32 cellular contexts compared by ENCODE assay signal in the genomic region with DNA sequence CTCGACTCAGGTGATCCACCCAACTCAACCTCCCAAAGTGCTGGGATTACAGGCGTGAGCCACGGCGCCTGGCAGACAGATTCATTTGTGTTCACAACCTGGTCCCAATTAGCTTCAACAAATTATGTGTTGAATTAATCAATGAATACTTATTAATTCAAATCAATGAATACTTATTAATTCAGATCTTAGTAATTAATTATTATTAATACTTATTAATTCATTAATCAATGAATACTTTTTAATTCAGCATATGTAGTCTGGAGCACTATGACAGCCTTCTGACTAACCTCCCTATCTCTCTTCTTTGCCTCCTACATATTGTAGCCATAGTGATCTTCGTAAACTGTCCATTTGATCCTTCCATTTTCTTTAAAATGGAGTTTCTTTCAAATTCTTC.
"Had no signal": no experiment of that assay in that cellular context is flagged by ENCODE, and none has a peak within 500 bp of the region (broad histone marks: within the 10 kb centered on the region; RNA-seq: fewer than 3 reads in every experiment).

No MANE protein-coding gene starts in this region.

- H3K27ac ChIP-seq: ascending aorta, cardiac muscle cell, VCaP had no signal

- H3K36me3 ChIP-seq: ascending aorta, cardiac muscle cell had no signal

- DNase-seq: activated CD4-positive, alpha-beta memory T cell treated with anti-CD3 and anti-CD28 coated beads, Interleukin-2, amount 10 ng/mL, durations not matched to agents 7 days and 5 days; activated CD4-positive, alpha-beta T cell treated with anti-CD3 and anti-CD28 coated beads for 1 hour; activated CD4-positive, alpha-beta T cell treated with anti-CD3 and anti-CD28 coated beads for 36 hours; activated CD4-positive, alpha-beta T cell treated with anti-CD3 and anti-CD28 coated beads for 48 hours; activated CD4-positive, alpha-beta T cell treated with anti-CD3 and anti-CD28 coated beads, Interleukin-2, amount 10 ng/mL, durations not matched to agents 7 days and 5 days; activated CD4-positive, alpha-beta T cell treated with anti-CD3 and anti-CD28 coated beads, Interleukin-2, amount 50 U/mL, for 48 hours; activated CD4-positive, CD25-positive, alpha-beta regulatory T cell; activated CD8-positive, alpha-beta memory T cell treated with anti-CD3 and anti-CD28 coated beads for 24 hours; activated CD8-positive, alpha-beta memory T cell treated with anti-CD3 and anti-CD28 coated beads, Interleukin-2, amount 10 ng/mL, durations not matched to agents 7 days and 5 days; activated CD8-positive, alpha-beta memory T cell treated with anti-CD3 and anti-CD28 coated beads, Interleukin-2, amount 50 U/mL, for 48 hours; activated CD8-positive, alpha-beta T cell treated with anti-CD3 and anti-CD28 coated beads, Interleukin-2, amount 10 ng/mL, durations not matched to agents 7 days and 5 days; activated effector memory CD4-positive, alpha-beta T cell treated with Interleukin-2 at 50 U/mL for 16 hours; activated gamma-delta T cell; activated naive CD4-positive, alpha-beta T cell treated with anti-CD3 and anti-CD28 coated beads, Interleukin-2, amount 10 ng/mL, durations not matched to agents 7 days and 5 days; activated naive CD4-positive, alpha-beta T cell treated with Interleukin-2 at 50 U/mL for 16 hours; activated naive CD8-positive, alpha-beta T cell treated with anti-CD3 and anti-CD28 coated beads, Interleukin-2, amount 10 ng/mL, durations not matched to agents 7 days and 5 days; activated naive CD8-positive, alpha-beta T cell treated with anti-CD3 and anti-CD28 coated beads, Interleukin-2, amount 50 U/mL, for 24 hours; activated T-cell treated with anti-CD3 and anti-CD28 coated beads, Interleukin-2, amount 50 U/mL, for 24 hours; activated T-cell treated with anti-CD3 and anti-CD28 coated beads, Interleukin-2, amount 50 U/mL, for 48 hours; amygdala; anterior cingulate cortex; caudate nucleus; cerebellar nuclear complex; T-helper 1 cell; T-helper 2 cell; T-helper 9 cell had no signal

- H3K27me3 ChIP-seq: ascending aorta, cardiac muscle cell had no signal

- FAIRE-seq: bronchial epithelial cell, TTC549 had no signal

- H3K9me3 ChIP-seq: ascending aorta had no signal

- ATAC-seq: activated CD4-positive, alpha-beta T cell treated with anti-CD3 and anti-CD28 coated beads for 36 hours; activated CD4-positive, CD25-positive, alpha-beta regulatory T cell treated with anti-CD3 and anti-CD28 coated beads, Interleukin-2, amount 50 U/mL, for 24 hours; activated CD8-positive, alpha-beta memory T cell treated with anti-CD3 and anti-CD28 coated beads, Interleukin-2, amount 10 ng/mL, durations not matched to agents 7 days and 5 days; activated CD8-positive, alpha-beta T cell treated with anti-CD3 and anti-CD28 coated beads, Interleukin-2, amount 10 ng/mL, durations not matched to agents 7 days and 5 days; activated naive CD8-positive, alpha-beta T cell treated with anti-CD3 and anti-CD28 coated beads, Interleukin-2, amount 50 U/mL, for 24 hours had no signal

- H3K4me3 ChIP-seq: ascending aorta, cardiac muscle cell had no signal
